ENCODE assay signal across 8 cellular contexts in genomic region chr12:11535127-11535526, GRCh38.
"Had no signal": no experiment of that assay in that cellular context is flagged by ENCODE, and none has a peak within 500 bp of the region (broad histone marks: within the 10 kb centered on the region; RNA-seq: fewer than 3 reads in every experiment).

No MANE protein-coding gene starts in this region.

- H3K4me3 Mint-ChIP-seq: IgD-negative memory B cell had no signal

- H3K4me3 ChIP-seq: K562 had no signal

- H3K4me1 Mint-ChIP-seq: IgD-negative memory B cell had no signal

- ATAC-seq: HepG2, K562 had no signal

- H3K27ac ChIP-seq: HL-60 had no signal

- DNase-seq: IMR-90, KBM-7, KG1 had no signal

- H3K27ac Mint-ChIP-seq: IgD-negative memory B cell had no signal

- FAIRE-seq: HepG2, HTR-8/SVneo, K562 had no signal
